ENCODE assay signal across 1 cellular context in genomic region chr20:23652926-23653325, GRCh38.
TF ChIP-seq lines count a peak whose summit lies in the region.

No MANE protein-coding gene starts in this region.

TF ChIP-seq in HepG2, 621 proteins besides CTCF, POLR2A, EP300 and RAD21 (continued from another document):
- no peak for TF ChIP-seq ZNF607 (CRISPR knock-in tag; IDR thresholded peaks at IDR 0.05; ENCODE audit: borderline replicate concordance)
- no peak for TF ChIP-seq ZSCAN9 (CRISPR knock-in tag; IDR thresholded peaks at IDR 0.05; ENCODE audit: borderline replicate concordance)
- no peak for TF ChIP-seq BRD4 (CRISPR knock-in tag; IDR thresholded peaks at IDR 0.05)
- TF ChIP-seq MEIS1 (CRISPR knock-in tag; IDR thresholded peaks at IDR 0.05; ENCODE audit: borderline replicate concordance): no peak
- TF ChIP-seq IRF2 (CRISPR knock-in tag; IDR thresholded peaks at IDR 0.05): no peak
- no peak for TF ChIP-seq KLF15 (CRISPR knock-in tag; IDR thresholded peaks at IDR 0.05; ENCODE audit: borderline replicate concordance)
- TF ChIP-seq ZKSCAN1 (IDR thresholded peaks at IDR 0.05; ENCODE audit: low read length): no peak
- 0 out of 2 replicates have a peak, but pooled peaks have one; percentile 47 for TF ChIP-seq ZSCAN21 (CRISPR knock-in tag; IDR thresholded peaks at IDR 0.05; ENCODE audit: borderline replicate concordance)
- TF ChIP-seq ZNF121 (CRISPR knock-in tag; IDR thresholded peaks at IDR 0.05): peak; percentile 56; the same call in 1 of the 2 replicates
- TF ChIP-seq EEA1 (CRISPR knock-in tag; IDR thresholded peaks at IDR 0.05; ENCODE audit: borderline replicate concordance): peak; percentile 82; the same call in 1 of the 2 replicates
- TF ChIP-seq RFXAP (CRISPR knock-in tag; IDR thresholded peaks at IDR 0.05; ENCODE audit: borderline replicate concordance): no peak
- TF ChIP-seq STAT6 (CRISPR knock-in tag; IDR thresholded peaks at IDR 0.05; ENCODE audit: borderline replicate concordance): 0 out of 2 replicates have a peak, but pooled peaks have one; percentile 10
- no peak for TF ChIP-seq ERF (CRISPR knock-in tag; IDR thresholded peaks at IDR 0.05)
- TF ChIP-seq TCF12 (IDR thresholded peaks at IDR 0.05): no peak
- 0 out of 2 replicates have a peak, but pooled peaks have one; percentile 29 for TF ChIP-seq TCF12 (CRISPR knock-in tag; IDR thresholded peaks at IDR 0.05)
- TF ChIP-seq NR2F6 (IDR thresholded peaks at IDR 0.05): no peak
- TF ChIP-seq NR2F6 (CRISPR knock-in tag; IDR thresholded peaks at IDR 0.05): no peak
- no peak for TF ChIP-seq TBX3 (IDR thresholded peaks at IDR 0.05; ENCODE audit: borderline replicate concordance)
- no peak for TF ChIP-seq KLF12 (CRISPR knock-in tag; IDR thresholded peaks at IDR 0.05; ENCODE audit: borderline replicate concordance)
- TF ChIP-seq RELA (CRISPR knock-in tag; IDR thresholded peaks at IDR 0.05): no peak
- no peak for TF ChIP-seq HDAC2 (CRISPR knock-in tag; IDR thresholded peaks at IDR 0.05)
- TF ChIP-seq ZNF10 (CRISPR knock-in tag; IDR thresholded peaks at IDR 0.05; ENCODE audit: borderline replicate concordance, low read depth): no peak
- TF ChIP-seq BATF2 (CRISPR knock-in tag; IDR thresholded peaks at IDR 0.05): no peak
- no peak for TF ChIP-seq AHR (CRISPR knock-in tag; IDR thresholded peaks at IDR 0.05)
- TF ChIP-seq KDM2A (CRISPR knock-in tag; IDR thresholded peaks at IDR 0.05; ENCODE audit: borderline replicate concordance, low read depth): peak; percentile 26; the same call in 1 of the 2 replicates
- TF ChIP-seq ZNF557 (CRISPR knock-in tag; IDR thresholded peaks at IDR 0.05): no peak
- no peak for TF ChIP-seq ZNF546 (CRISPR knock-in tag; conservative IDR thresholded peaks at IDR 0.05)
- no peak for TF ChIP-seq TIGD3 (CRISPR knock-in tag; IDR thresholded peaks at IDR 0.05; ENCODE audit: borderline replicate concordance)
- peak; percentile 32; the same call in 1 of the 2 replicates for TF ChIP-seq ZNF687 (CRISPR knock-in tag; IDR thresholded peaks at IDR 0.05)
- TF ChIP-seq SPEN (CRISPR knock-in tag; IDR thresholded peaks at IDR 0.05; ENCODE audit: low read depth): peak; percentile 50; the same call in 1 of the 2 replicates
- TF ChIP-seq HOXA7 (CRISPR knock-in tag; IDR thresholded peaks at IDR 0.05): no peak
- no peak for TF ChIP-seq NAIF1 (CRISPR knock-in tag; IDR thresholded peaks at IDR 0.05; ENCODE audit: borderline replicate concordance)
- TF ChIP-seq ZSCAN5A (CRISPR knock-in tag; IDR thresholded peaks at IDR 0.05; ENCODE audit: borderline replicate concordance): no peak
- no peak for TF ChIP-seq MEF2D (CRISPR knock-in tag; IDR thresholded peaks at IDR 0.05)
- no peak for TF ChIP-seq CC2D1A (CRISPR knock-in tag; IDR thresholded peaks at IDR 0.05)
- no peak for TF ChIP-seq FOXP4 (CRISPR knock-in tag; IDR thresholded peaks at IDR 0.05)
